2 cellular contexts compared by ENCODE assay signal in the genomic region with DNA sequence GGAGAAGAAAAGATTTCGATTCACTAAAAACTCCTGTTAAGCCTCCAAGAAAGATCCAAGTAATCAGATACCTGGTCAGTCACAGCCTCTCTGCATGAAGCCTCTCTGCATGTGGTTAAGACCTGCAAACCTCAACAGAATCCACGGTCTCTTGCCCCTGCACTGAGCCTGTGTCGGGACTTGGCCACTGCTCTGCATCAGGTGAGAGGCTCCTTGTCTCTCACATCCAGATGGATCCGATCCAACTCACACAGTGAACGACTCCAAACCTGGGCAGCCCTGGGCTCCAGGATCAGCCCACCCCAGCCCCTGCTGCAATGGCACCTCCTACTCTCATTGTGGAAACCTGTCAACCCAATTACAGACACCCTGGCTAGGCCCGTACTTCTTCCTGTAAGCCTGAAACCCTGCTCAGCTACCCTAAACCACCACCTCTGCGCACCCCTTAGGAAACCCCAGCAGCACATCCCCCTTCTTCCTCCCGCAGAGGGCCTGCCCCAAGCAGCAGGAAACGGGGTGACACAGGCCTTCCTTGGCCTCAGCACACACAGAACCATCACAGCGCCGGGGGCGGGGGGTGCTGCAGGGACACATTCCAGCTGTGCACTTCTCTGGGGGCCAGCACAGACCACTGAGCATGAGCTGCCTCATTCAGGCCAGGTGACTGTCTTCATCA.
TF ChIP-seq lines count a peak whose summit lies in the region.

No MANE protein-coding gene starts in this region.

TF ChIP-seq in HEK293, 187 proteins besides CTCF, POLR2A, EP300 and RAD21 (continued from another document):
- TF ChIP-seq, protein P1, sequence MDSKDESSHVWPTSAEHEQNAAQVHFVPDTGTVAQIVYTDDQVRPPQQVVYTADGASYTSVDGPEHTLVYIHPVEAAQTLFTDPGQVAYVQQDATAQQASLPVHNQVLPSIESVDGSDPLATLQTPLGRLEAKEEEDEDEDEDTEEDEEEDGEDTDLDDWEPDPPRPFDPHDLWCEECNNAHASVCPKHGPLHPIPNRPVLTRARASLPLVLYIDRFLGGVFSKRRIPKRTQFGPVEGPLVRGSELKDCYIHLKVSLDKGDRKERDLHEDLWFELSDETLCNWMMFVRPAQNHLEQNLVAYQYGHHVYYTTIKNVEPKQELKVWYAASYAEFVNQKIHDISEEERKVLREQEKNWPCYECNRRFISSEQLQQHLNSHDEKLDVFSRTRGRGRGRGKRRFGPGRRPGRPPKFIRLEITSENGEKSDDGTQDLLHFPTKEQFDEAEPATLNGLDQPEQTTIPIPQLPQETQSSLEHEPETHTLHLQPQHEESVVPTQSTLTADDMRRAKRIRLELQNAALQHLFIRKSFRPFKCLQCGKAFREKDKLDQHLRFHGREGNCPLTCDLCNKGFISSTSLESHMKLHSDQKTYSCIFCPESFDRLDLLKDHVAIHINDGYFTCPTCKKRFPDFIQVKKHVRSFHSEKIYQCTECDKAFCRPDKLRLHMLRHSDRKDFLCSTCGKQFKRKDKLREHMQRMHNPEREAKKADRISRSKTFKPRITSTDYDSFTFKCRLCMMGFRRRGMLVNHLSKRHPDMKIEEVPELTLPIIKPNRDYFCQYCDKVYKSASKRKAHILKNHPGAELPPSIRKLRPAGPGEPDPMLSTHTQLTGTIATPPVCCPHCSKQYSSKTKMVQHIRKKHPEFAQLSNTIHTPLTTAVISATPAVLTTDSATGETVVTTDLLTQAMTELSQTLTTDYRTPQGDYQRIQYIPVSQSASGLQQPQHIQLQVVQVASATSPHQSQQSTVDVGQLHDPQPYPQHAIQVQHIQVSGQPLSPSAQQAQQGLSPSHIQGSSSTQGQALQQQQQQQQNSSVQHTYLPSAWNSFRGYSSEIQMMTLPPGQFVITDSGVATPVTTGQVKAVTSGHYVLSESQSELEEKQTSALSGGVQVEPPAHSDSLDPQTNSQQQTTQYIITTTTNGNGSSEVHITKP (tag by site-specific recombination; IDR thresholded peaks at IDR 0.05) = peak; percentile 70

TF ChIP-seq in GM12878, 131 proteins besides CTCF, POLR2A, EP300 and RAD21 (continued from another document and continues in another):
- TF ChIP-seq RELA (IDR thresholded peaks at IDR 0.05; ENCODE audit: borderline replicate concordance, partially characterized antibody) = peak; percentile 21
- no peak for TF ChIP-seq JUNB (IDR thresholded peaks at IDR 0.05)
- TF ChIP-seq, protein P2, sequence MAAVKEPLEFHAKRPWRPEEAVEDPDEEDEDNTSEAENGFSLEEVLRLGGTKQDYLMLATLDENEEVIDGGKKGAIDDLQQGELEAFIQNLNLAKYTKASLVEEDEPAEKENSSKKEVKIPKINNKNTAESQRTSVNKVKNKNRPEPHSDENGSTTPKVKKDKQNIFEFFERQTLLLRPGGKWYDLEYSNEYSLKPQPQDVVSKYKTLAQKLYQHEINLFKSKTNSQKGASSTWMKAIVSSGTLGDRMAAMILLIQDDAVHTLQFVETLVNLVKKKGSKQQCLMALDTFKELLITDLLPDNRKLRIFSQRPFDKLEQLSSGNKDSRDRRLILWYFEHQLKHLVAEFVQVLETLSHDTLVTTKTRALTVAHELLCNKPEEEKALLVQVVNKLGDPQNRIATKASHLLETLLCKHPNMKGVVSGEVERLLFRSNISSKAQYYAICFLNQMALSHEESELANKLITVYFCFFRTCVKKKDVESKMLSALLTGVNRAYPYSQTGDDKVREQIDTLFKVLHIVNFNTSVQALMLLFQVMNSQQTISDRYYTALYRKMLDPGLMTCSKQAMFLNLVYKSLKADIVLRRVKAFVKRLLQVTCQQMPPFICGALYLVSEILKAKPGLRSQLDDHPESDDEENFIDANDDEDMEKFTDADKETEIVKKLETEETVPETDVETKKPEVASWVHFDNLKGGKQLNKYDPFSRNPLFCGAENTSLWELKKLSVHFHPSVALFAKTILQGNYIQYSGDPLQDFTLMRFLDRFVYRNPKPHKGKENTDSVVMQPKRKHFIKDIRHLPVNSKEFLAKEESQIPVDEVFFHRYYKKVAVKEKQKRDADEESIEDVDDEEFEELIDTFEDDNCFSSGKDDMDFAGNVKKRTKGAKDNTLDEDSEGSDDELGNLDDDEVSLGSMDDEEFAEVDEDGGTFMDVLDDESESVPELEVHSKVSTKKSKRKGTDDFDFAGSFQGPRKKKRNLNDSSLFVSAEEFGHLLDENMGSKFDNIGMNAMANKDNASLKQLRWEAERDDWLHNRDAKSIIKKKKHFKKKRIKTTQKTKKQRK (IDR thresholded peaks at IDR 0.05; ENCODE audit: low read depth, low read length) = no peak
- peak; percentile 35; the same call in 1 of the 2 replicates for TF ChIP-seq SPI1 (IDR thresholded peaks at IDR 0.05; ENCODE audit: borderline replicate concordance, insufficient read depth, low read depth, low read length)
- TF ChIP-seq SUZ12 (IDR thresholded peaks at IDR 0.05; ENCODE audit: unreplicated experiment) = no peak
- TF ChIP-seq, protein P3, sequence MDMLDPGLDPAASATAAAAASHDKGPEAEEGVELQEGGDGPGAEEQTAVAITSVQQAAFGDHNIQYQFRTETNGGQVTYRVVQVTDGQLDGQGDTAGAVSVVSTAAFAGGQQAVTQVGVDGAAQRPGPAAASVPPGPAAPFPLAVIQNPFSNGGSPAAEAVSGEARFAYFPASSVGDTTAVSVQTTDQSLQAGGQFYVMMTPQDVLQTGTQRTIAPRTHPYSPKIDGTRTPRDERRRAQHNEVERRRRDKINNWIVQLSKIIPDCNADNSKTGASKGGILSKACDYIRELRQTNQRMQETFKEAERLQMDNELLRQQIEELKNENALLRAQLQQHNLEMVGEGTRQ (IDR thresholded peaks at IDR 0.05; ENCODE audit: borderline replicate concordance, low read depth, low read length) = no peak
- peak; percentile 67 to 82 for TF ChIP-seq IKZF2 (IDR thresholded peaks at IDR 0.05)
- TF ChIP-seq, protein P4, sequence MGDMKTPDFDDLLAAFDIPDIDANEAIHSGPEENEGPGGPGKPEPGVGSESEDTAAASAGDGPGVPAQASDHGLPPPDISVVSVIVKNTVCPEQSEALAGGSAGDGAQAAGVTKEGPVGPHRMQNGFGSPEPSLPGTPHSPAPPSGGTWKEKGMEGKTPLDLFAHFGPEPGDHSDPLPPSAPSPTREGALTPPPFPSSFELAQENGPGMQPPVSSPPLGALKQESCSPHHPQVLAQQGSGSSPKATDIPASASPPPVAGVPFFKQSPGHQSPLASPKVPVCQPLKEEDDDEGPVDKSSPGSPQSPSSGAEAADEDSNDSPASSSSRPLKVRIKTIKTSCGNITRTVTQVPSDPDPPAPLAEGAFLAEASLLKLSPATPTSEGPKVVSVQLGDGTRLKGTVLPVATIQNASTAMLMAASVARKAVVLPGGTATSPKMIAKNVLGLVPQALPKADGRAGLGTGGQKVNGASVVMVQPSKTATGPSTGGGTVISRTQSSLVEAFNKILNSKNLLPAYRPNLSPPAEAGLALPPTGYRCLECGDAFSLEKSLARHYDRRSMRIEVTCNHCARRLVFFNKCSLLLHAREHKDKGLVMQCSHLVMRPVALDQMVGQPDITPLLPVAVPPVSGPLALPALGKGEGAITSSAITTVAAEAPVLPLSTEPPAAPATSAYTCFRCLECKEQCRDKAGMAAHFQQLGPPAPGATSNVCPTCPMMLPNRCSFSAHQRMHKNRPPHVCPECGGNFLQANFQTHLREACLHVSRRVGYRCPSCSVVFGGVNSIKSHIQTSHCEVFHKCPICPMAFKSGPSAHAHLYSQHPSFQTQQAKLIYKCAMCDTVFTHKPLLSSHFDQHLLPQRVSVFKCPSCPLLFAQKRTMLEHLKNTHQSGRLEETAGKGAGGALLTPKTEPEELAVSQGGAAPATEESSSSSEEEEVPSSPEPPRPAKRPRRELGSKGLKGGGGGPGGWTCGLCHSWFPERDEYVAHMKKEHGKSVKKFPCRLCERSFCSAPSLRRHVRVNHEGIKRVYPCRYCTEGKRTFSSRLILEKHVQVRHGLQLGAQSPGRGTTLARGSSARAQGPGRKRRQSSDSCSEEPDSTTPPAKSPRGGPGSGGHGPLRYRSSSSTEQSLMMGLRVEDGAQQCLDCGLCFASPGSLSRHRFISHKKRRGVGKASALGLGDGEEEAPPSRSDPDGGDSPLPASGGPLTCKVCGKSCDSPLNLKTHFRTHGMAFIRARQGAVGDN (IDR thresholded peaks at IDR 0.05) = 0 out of 2 replicates have a peak, but pooled peaks have one; percentile 47
- TF ChIP-seq MYB (IDR thresholded peaks at IDR 0.05; ENCODE audit: borderline replicate concordance, low read depth, low read length) = no peak
- TF ChIP-seq, protein P5, sequence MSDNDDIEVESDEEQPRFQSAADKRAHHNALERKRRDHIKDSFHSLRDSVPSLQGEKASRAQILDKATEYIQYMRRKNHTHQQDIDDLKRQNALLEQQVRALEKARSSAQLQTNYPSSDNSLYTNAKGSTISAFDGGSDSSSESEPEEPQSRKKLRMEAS (IDR thresholded peaks at IDR 0.05; ENCODE audit: low read depth, low read length) = no peak
- peak in 1 of 2 experiments; percentile 96; a peak in 2 of 4 replicates for TF ChIP-seq ETV6 (conservative IDR thresholded peaks at IDR 0.05 in 1 of 2, IDR thresholded peaks at IDR 0.05 in 1 of 2; ENCODE audit: borderline replicate concordance in 1 of 2, low read depth in 1 of 2)
- no peak for TF ChIP-seq IRF4 (IDR thresholded peaks at IDR 0.05; ENCODE audit: low read depth, low read length)
- TF ChIP-seq STAT1 (conservative IDR thresholded peaks at IDR 0.05) = no peak
- TF ChIP-seq EED (IDR thresholded peaks at IDR 0.05; ENCODE audit: low read depth) = peak; percentile 91
- TF ChIP-seq, protein P6, sequence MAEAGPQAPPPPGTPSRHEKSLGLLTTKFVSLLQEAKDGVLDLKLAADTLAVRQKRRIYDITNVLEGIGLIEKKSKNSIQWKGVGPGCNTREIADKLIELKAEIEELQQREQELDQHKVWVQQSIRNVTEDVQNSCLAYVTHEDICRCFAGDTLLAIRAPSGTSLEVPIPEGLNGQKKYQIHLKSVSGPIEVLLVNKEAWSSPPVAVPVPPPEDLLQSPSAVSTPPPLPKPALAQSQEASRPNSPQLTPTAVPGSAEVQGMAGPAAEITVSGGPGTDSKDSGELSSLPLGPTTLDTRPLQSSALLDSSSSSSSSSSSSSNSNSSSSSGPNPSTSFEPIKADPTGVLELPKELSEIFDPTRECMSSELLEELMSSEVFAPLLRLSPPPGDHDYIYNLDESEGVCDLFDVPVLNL (IDR thresholded peaks at IDR 0.05; ENCODE audit: low read depth, low read length) = no peak
- no peak for TF ChIP-seq PAX8 (IDR thresholded peaks at IDR 0.05)
- TF ChIP-seq SUPT20H (IDR thresholded peaks at IDR 0.05; ENCODE audit: borderline replicate concordance, control insufficient read depth, low read depth, low read length) = no peak
- TF ChIP-seq GATAD2B (conservative IDR thresholded peaks at IDR 0.05; ENCODE audit: low read depth) = no peak
- no peak for TF ChIP-seq ZNF384 (IDR thresholded peaks at IDR 0.05; ENCODE audit: borderline replicate concordance, low read depth, low read length)
- TF ChIP-seq, protein P7, sequence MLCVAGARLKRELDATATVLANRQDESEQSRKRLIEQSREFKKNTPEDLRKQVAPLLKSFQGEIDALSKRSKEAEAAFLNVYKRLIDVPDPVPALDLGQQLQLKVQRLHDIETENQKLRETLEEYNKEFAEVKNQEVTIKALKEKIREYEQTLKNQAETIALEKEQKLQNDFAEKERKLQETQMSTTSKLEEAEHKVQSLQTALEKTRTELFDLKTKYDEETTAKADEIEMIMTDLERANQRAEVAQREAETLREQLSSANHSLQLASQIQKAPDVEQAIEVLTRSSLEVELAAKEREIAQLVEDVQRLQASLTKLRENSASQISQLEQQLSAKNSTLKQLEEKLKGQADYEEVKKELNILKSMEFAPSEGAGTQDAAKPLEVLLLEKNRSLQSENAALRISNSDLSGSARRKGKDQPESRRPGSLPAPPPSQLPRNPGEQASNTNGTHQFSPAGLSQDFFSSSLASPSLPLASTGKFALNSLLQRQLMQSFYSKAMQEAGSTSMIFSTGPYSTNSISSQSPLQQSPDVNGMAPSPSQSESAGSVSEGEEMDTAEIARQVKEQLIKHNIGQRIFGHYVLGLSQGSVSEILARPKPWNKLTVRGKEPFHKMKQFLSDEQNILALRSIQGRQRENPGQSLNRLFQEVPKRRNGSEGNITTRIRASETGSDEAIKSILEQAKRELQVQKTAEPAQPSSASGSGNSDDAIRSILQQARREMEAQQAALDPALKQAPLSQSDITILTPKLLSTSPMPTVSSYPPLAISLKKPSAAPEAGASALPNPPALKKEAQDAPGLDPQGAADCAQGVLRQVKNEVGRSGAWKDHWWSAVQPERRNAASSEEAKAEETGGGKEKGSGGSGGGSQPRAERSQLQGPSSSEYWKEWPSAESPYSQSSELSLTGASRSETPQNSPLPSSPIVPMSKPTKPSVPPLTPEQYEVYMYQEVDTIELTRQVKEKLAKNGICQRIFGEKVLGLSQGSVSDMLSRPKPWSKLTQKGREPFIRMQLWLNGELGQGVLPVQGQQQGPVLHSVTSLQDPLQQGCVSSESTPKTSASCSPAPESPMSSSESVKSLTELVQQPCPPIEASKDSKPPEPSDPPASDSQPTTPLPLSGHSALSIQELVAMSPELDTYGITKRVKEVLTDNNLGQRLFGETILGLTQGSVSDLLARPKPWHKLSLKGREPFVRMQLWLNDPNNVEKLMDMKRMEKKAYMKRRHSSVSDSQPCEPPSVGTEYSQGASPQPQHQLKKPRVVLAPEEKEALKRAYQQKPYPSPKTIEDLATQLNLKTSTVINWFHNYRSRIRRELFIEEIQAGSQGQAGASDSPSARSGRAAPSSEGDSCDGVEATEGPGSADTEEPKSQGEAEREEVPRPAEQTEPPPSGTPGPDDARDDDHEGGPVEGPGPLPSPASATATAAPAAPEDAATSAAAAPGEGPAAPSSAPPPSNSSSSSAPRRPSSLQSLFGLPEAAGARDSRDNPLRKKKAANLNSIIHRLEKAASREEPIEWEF (IDR thresholded peaks at IDR 0.05; ENCODE audit: insufficient replicate concordance, low read depth, low read length) = no peak
- TF ChIP-seq, protein P8, sequence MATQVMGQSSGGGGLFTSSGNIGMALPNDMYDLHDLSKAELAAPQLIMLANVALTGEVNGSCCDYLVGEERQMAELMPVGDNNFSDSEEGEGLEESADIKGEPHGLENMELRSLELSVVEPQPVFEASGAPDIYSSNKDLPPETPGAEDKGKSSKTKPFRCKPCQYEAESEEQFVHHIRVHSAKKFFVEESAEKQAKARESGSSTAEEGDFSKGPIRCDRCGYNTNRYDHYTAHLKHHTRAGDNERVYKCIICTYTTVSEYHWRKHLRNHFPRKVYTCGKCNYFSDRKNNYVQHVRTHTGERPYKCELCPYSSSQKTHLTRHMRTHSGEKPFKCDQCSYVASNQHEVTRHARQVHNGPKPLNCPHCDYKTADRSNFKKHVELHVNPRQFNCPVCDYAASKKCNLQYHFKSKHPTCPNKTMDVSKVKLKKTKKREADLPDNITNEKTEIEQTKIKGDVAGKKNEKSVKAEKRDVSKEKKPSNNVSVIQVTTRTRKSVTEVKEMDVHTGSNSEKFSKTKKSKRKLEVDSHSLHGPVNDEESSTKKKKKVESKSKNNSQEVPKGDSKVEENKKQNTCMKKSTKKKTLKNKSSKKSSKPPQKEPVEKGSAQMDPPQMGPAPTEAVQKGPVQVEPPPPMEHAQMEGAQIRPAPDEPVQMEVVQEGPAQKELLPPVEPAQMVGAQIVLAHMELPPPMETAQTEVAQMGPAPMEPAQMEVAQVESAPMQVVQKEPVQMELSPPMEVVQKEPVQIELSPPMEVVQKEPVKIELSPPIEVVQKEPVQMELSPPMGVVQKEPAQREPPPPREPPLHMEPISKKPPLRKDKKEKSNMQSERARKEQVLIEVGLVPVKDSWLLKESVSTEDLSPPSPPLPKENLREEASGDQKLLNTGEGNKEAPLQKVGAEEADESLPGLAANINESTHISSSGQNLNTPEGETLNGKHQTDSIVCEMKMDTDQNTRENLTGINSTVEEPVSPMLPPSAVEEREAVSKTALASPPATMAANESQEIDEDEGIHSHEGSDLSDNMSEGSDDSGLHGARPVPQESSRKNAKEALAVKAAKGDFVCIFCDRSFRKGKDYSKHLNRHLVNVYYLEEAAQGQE (IDR thresholded peaks at IDR 0.05; ENCODE audit: low read depth, low read length) = no peak
- TF ChIP-seq ESRRA (IDR thresholded peaks at IDR 0.05; ENCODE audit: low read length) = no peak
- no peak for TF ChIP-seq ZNF24 (IDR thresholded peaks at IDR 0.05)
- peak; percentile 89; the same call in 1 of the 2 replicates for TF ChIP-seq TBL1XR1 (IDR thresholded peaks at IDR 0.05; ENCODE audit: low read depth, low read length)
